ENCODE assay signal across 1 cellular context in genomic region chr3:177333535-177334495, GRCh38.
TF ChIP-seq lines count a peak whose summit lies in the region.

No MANE protein-coding gene starts in this region.

TF ChIP-seq in WTC11, 78 proteins besides CTCF, POLR2A, EP300 and RAD21 (continued from another document):
- TF ChIP-seq NR2C2 (CRISPR knock-in tag; IDR thresholded peaks at IDR 0.05) (no peak), ZNF138 (CRISPR knock-in tag; conservative IDR thresholded peaks at IDR 0.05) (no peak), JAZF1 (CRISPR knock-in tag; IDR thresholded peaks at IDR 0.05) (no peak), ATF6 (CRISPR knock-in tag; IDR thresholded peaks at IDR 0.05) (no peak), HMGA2 (CRISPR knock-in tag; IDR thresholded peaks at IDR 0.05) (no peak), USF2 (CRISPR knock-in tag; IDR thresholded peaks at IDR 0.05) (no peak)
